13 cellular contexts compared by ENCODE assay signal in genomic region chr1:36087233-36088123, GRCh38. TPM values are rescaled to one million over a fixed set of nuclear protein-coding genes. Genes with fewer than 3 reads are reported as not detected.
DNase-seq lines count a peak whose midpoint lies in the region; ATAC-seq, FAIRE-seq and TF ChIP-seq lines count a peak whose summit lies in the region.
"Had no signal": no experiment of that assay in that cellular context is flagged by ENCODE, and none has a peak within 500 bp of the region (broad histone marks: within the 10 kb centered on the region; RNA-seq: fewer than 3 reads in every experiment).

No MANE protein-coding gene starts in this region.

- no peak overlapping the region for H3K27ac ChIP-seq in CD8-positive, alpha-beta T cell (ENCODE audit: low read depth, low read length)
- H3K27ac ChIP-seq in small intestine (ENCODE audit: low read depth in 1 of 2, low read length in 1 of 2), result no peak overlapping the region
- no peak overlapping the region for H3K27ac ChIP-seq in PC-3 (ENCODE audit: low read length)
- H3K27ac ChIP-seq: cardiac muscle cell had no signal

- no peaks in the 10 kb centered on the region for H4K20me1 ChIP-seq in PC-3 (ENCODE audit: low read length)

- no peaks in the 10 kb centered on the region for H3K9me2 ChIP-seq in PC-3 (replicated peaks; ENCODE audit: low read length)

- no peak for TF ChIP-seq CTCF in CD8-positive, alpha-beta T cell (IDR thresholded peaks at IDR 0.05)
- TF ChIP-seq CTCF in HFFc6 (IDR thresholded peaks at IDR 0.05), result peak; percentile 22; the same call in 1 of the 2 replicates
- TF ChIP-seq CTCF in PC-3 (conservative IDR thresholded peaks at IDR 0.05; ENCODE audit: low read depth, low read length), result no peak

- peaks cover 21% of the 10 kb centered on the region for H3K27me3 Mint-ChIP-seq in CD8-positive, alpha-beta T cell (ENCODE audit: low read depth)
- H3K27me3 Mint-ChIP-seq in HFFc6 (ENCODE audit: insufficient read depth), result peaks cover 4% of the 10 kb centered on the region; the same call in 1 of the 2 replicates
- H3K27me3 Mint-ChIP-seq in activated naive CD8-positive, alpha-beta T cell treated with anti-CD3 and anti-CD28 coated beads, Interleukin-2, amount 50 U/mL, for 24 hours, result peaks cover 19% of the 10 kb centered on the region
- H3K27me3 Mint-ChIP-seq in naive thymus-derived CD8-positive, alpha-beta T cell, result peaks cover 2 to 36% (median 10%) of the 10 kb centered on the region in 5 donors

- peaks cover 14% of the 10 kb centered on the region for H3K36me3 ChIP-seq in CD8-positive, alpha-beta T cell (ENCODE audit: insufficient read depth, low read length)
- H3K36me3 ChIP-seq in small intestine (ENCODE audit: control insufficient read depth in 2 of 2, insufficient read depth in 2 of 2, low read length in 2 of 2) (peaks cover 0 to 2% of the 10 kb centered on the region in 2 donors), PC-3 (ENCODE audit: low read depth, low read length) (peaks cover 8% of the 10 kb centered on the region; the same call in 1 of the 2 replicates)

- BruUV-seq in PC-3 (replicated peaks; lab: Mats Ljungman, UMichigan), result no TSS peak

- H3K79me2 ChIP-seq in PC-3 (ENCODE audit: low read length), result peaks cover 28% of the 10 kb centered on the region

- peak in 1 of 7 experiments; percentile 49 for DNase-seq in CD8-positive, alpha-beta T cell
- DNase-seq in HFFc6 (no peak), small intestine (no peak), SK-N-DZ (ENCODE audit: low spot score) (no peak), DMS79 (lab: John Stamatoyannopoulos, UW) (no peak), PC-3 (no peak)
- no peak for DNase-seq in activated naive CD8-positive, alpha-beta T cell treated with anti-CD3 and anti-CD28 coated beads, Interleukin-2, amount 50 U/mL, for 24 hours
- DNase-seq in naive thymus-derived CD8-positive, alpha-beta T cell, result no peak
- DNase-seq: left ventricle myocardium inferior, NCI-H2029 had no signal

- no peak overlapping the region for H2AFZ ChIP-seq in PC-3 (ENCODE audit: low read length)

- H3K4me3 ChIP-seq in CD8-positive, alpha-beta T cell (ENCODE audit: low read depth, low read length), result no peak overlapping the region
- H3K4me3 ChIP-seq in small intestine (ENCODE audit: low read depth in 1 of 2, low read length in 2 of 2) (no peak overlapping the region), PC-3 (ENCODE audit: low read length) (no peak overlapping the region)

- H3K27ac Mint-ChIP-seq in CD8-positive, alpha-beta T cell, result no peak overlapping the region
- H3K27ac Mint-ChIP-seq in HFFc6, result no peak overlapping the region
- peak overlapping the region; percentile 46 for H3K27ac Mint-ChIP-seq in activated naive CD8-positive, alpha-beta T cell treated with anti-CD3 and anti-CD28 coated beads, Interleukin-2, amount 50 U/mL, for 24 hours
- H3K27ac Mint-ChIP-seq in naive thymus-derived CD8-positive, alpha-beta T cell, result peak overlapping the region in 8 of 10 donors; percentile 15 to 87 (median 70)

- 91 to 93% (median 93%) methylated on average over 31 of the region's 31 CpGs for WGBS in small intestine, 3 donors

- no peaks in the 10 kb centered on the region for H3F3A ChIP-seq in PC-3 (ENCODE audit: low read length, unreplicated experiment)

- H3K4me3 Mint-ChIP-seq in CD8-positive, alpha-beta T cell, result peak overlapping the region; percentile 90
- no peak overlapping the region; the same call in 1 of the 2 replicates for H3K4me3 Mint-ChIP-seq in HFFc6
- no peak overlapping the region for H3K4me3 Mint-ChIP-seq in activated naive CD8-positive, alpha-beta T cell treated with anti-CD3 and anti-CD28 coated beads, Interleukin-2, amount 50 U/mL, for 24 hours
- H3K4me3 Mint-ChIP-seq in naive thymus-derived CD8-positive, alpha-beta T cell, result peak overlapping the region; percentile 43 to 90 (median 66)

- H3K4me1 ChIP-seq in CD8-positive, alpha-beta T cell (ENCODE audit: insufficient read depth, low read length), result peaks cover 24% of the 10 kb centered on the region
- peaks cover 0 to 4% of the 10 kb centered on the region in 2 donors for H3K4me1 ChIP-seq in small intestine (ENCODE audit: control insufficient read depth in 2 of 2, insufficient read depth in 1 of 2, low read depth in 1 of 2, low read length in 1 of 2)
- peaks cover 13% of the 10 kb centered on the region; the same call in 1 of the 2 replicates for H3K4me1 ChIP-seq in PC-3 (ENCODE audit: insufficient read depth, low read length)

- intact Hi-C loops in CD8-positive, alpha-beta T cell (cut with DNase I, micrococcal nuclease), result loop anchor here (1.0 to 10.0 kb wide), 9 partner anchors 62 to 1607 kb away; partner anchors contain the start of genes AGO1 (in 2 of the 2), AGO3 (in 2 of the 2), LSM10 (in 2 of the 2) and THRAP3 (in 2 of the 2)
- intact Hi-C loops in PC-3 (cut with micrococcal nuclease), result loop anchor here (5.0 to 10.0 kb wide), 2 partner anchors 153 to 230 kb away; partner anchors contain the start of gene AGO3

- H3K4me2 ChIP-seq in PC-3 (ENCODE audit: low read length), result no peak overlapping the region

- no peaks in the 10 kb centered on the region for H3K9me3 ChIP-seq in CD8-positive, alpha-beta T cell (ENCODE audit: low read length)
- no peaks in the 10 kb centered on the region for H3K9me3 ChIP-seq in small intestine (ENCODE audit: control insufficient read depth, low read depth)
- H3K9me3 ChIP-seq in PC-3 (ENCODE audit: low read length), result no peaks in the 10 kb centered on the region
- H3K9me3 ChIP-seq: left ventricle myocardium inferior had no signal

- peaks cover 24% of the 10 kb centered on the region for H3K4me1 Mint-ChIP-seq in CD8-positive, alpha-beta T cell (ENCODE audit: low read depth)
- H3K4me1 Mint-ChIP-seq in HFFc6 (ENCODE audit: low read depth), result peaks cover 12% of the 10 kb centered on the region
- peaks cover 21% of the 10 kb centered on the region for H3K4me1 Mint-ChIP-seq in activated naive CD8-positive, alpha-beta T cell treated with anti-CD3 and anti-CD28 coated beads, Interleukin-2, amount 50 U/mL, for 24 hours
- H3K4me1 Mint-ChIP-seq in naive thymus-derived CD8-positive, alpha-beta T cell, result peaks cover 6 to 40% (median 25%) of the 10 kb centered on the region in 4 donors

- no peak for ATAC-seq in CD8-positive, alpha-beta T cell
- ATAC-seq in activated naive CD8-positive, alpha-beta T cell treated with anti-CD3 and anti-CD28 coated beads, Interleukin-2, amount 50 U/mL, for 24 hours, result no peak
- no peak for ATAC-seq in naive thymus-derived CD8-positive, alpha-beta T cell
- ATAC-seq in PC-3, result no peak

- POLR2A ChIA-PET in CD8-positive, alpha-beta T cell (lab: Charles Lee), result no interaction called here
- POLR2A ChIA-PET in naive thymus-derived CD8-positive, alpha-beta T cell (lab: Charles Lee), result interaction anchor here (1.5 to 1.9 kb wide), 2 partner anchors 21 to 157 kb away, joined by 3 to 6 read pairs; partner anchors contain the start of gene AGO3
- POLR2A ChIA-PET in PC-3 (lab: Charles Lee; ENCODE audit: unreplicated experiment), result interaction anchor here (0.6 kb wide), 1 partner anchor 864 kb away, joined by 3 read pairs; no protein-coding TSS in a partner anchor

- CTCF ChIA-PET in CD8-positive, alpha-beta T cell (lab: Charles Lee), result interaction anchor here (0.7 to 1.6 kb wide), 5 partner anchors 48 to 101 kb away, joined by 3 to 7 read pairs (median 3); partner anchors contain the start of gene TRAPPC3
- CTCF ChIA-PET in PC-3 (lab: Charles Lee), result interaction anchor here (0.7 kb wide), 1 partner anchor 608 kb away, joined by 4 read pairs; no protein-coding TSS in a partner anchor

- peaks cover 16% of the 10 kb centered on the region for H3K36me3 Mint-ChIP-seq in CD8-positive, alpha-beta T cell
- H3K36me3 Mint-ChIP-seq in HFFc6 (ENCODE audit: low read depth), result peaks cover 11% of the 10 kb centered on the region
- H3K36me3 Mint-ChIP-seq in activated naive CD8-positive, alpha-beta T cell treated with anti-CD3 and anti-CD28 coated beads, Interleukin-2, amount 50 U/mL, for 24 hours (ENCODE audit: low read depth), result peaks cover 15% of the 10 kb centered on the region
- peaks cover 0 to 17% (median 0%) of the 10 kb centered on the region in 3 donors for H3K36me3 Mint-ChIP-seq in naive thymus-derived CD8-positive, alpha-beta T cell

- no peak overlapping the region for H3K9ac ChIP-seq in PC-3 (ENCODE audit: low read length)

- no peak for FAIRE-seq in small intestine (lab: Jason Lieb, UNC)
- FAIRE-seq: frontal cortex had no signal

- H3K9me3 Mint-ChIP-seq in CD8-positive, alpha-beta T cell, result no peaks in the 10 kb centered on the region
- H3K9me3 Mint-ChIP-seq in HFFc6, result no peaks in the 10 kb centered on the region
- H3K9me3 Mint-ChIP-seq in activated naive CD8-positive, alpha-beta T cell treated with anti-CD3 and anti-CD28 coated beads, Interleukin-2, amount 50 U/mL, for 24 hours, result no peaks in the 10 kb centered on the region
- H3K9me3 Mint-ChIP-seq in naive thymus-derived CD8-positive, alpha-beta T cell, result no peaks in the 10 kb centered on the region

- peaks cover 5% of the 10 kb centered on the region for H3K27me3 ChIP-seq in CD8-positive, alpha-beta T cell (ENCODE audit: insufficient read depth, low read length)
- H3K27me3 ChIP-seq in small intestine (ENCODE audit: control insufficient read depth in 2 of 2, insufficient read depth in 2 of 2, low read length in 2 of 2) (peaks cover 0 to 7% of the 10 kb centered on the region in 2 donors), PC-3 (ENCODE audit: low read length) (no peaks in the 10 kb centered on the region)
- H3K27me3 ChIP-seq: cardiac muscle cell had no signal

RNA-seq across cellular contexts. Expression of gene ADPRS, which starts 1.2 kb away (rescaled TPM):
- 10 to 100 TPM; 26.2 to 26.7 TPM for total RNA-seq in CD8-positive, alpha-beta T cell
- 10 to 100 TPM; 24.4 to 30.9 (median 27.0) TPM for total RNA-seq in HFFc6 (2021; fragmentation: NEBNext Ultra II Directional; extraction: Animal tissue kit (Norgen Biotek cat#: 25700))
- 10 to 100 TPM; 28.3 to 30.4 TPM for total RNA-seq in naive thymus-derived CD8-positive, alpha-beta T cell
- 10 to 100 TPM in 2 of 3 donors, 1 to 10 TPM in 1; 9.9 to 24.8 (median 11.5) TPM for polyA plus RNA-seq in naive thymus-derived CD8-positive, alpha-beta T cell
- 10 to 100 TPM; 24.2 to 38.4 (median 33.8) TPM for polyA plus RNA-seq in small intestine
- 51.0 and 56.2 TPM in 2 replicates for polyA plus RNA-seq in SK-N-DZ (2014; cell fraction: cytosol; rRNA removed)
- polyA plus RNA-seq in SK-N-DZ (2014; cell fraction: nucleus; rRNA removed), result 32.6 and 39.6 TPM in 2 replicates
- 75.9 and 83.0 TPM in 2 replicates for total RNA-seq in PC-3 (2014; rRNA removed)

RNA-seq across cellular contexts. Expression of gene TEKT2, which starts 3.6 kb away (rescaled TPM):
- total RNA-seq in CD8-positive, alpha-beta T cell, result under 1 TPM; 0.35 to 0.47 TPM
- not detected for total RNA-seq in HFFc6 (2021; fragmentation: NEBNext Ultra II Directional; extraction: Animal tissue kit (Norgen Biotek cat#: 25700))
- not detected for total RNA-seq in naive thymus-derived CD8-positive, alpha-beta T cell
- polyA plus RNA-seq in naive thymus-derived CD8-positive, alpha-beta T cell, result not detected
- polyA plus RNA-seq in small intestine, result under 1 TPM in 1 of 3 donors, not detected in 2; 0.18 TPM
- 0.38 and 1.5 TPM in 2 replicates for polyA plus RNA-seq in SK-N-DZ (2014; cell fraction: cytosol; rRNA removed)
- 2.4 and 7.1 TPM in 2 replicates for polyA plus RNA-seq in SK-N-DZ (2014; cell fraction: nucleus; rRNA removed)
- total RNA-seq in PC-3 (2014; rRNA removed), result not detected in 2 replicates
- total RNA-seq: left ventricle myocardium inferior, RPMI7951 had no signal

RNA-seq across cellular contexts. Expression of gene COL8A2, which starts 37.5 kb away (rescaled TPM):
- under 1 TPM in 1 of 2 experiments, not detected in 1; 0.08 TPM for total RNA-seq in CD8-positive, alpha-beta T cell
- 1 to 10 TPM; 1.9 to 6.4 (median 2.4) TPM for total RNA-seq in HFFc6 (2021; fragmentation: NEBNext Ultra II Directional; extraction: Animal tissue kit (Norgen Biotek cat#: 25700))
- under 1 TPM; 0.22 to 0.31 TPM for total RNA-seq in naive thymus-derived CD8-positive, alpha-beta T cell
- under 1 TPM; 0.07 to 0.22 (median 0.15) TPM for polyA plus RNA-seq in naive thymus-derived CD8-positive, alpha-beta T cell
- 1 to 10 TPM in 1 of 3 donors, under 1 TPM in 1, not detected in 1; 0.27 to 1.3 TPM for polyA plus RNA-seq in small intestine
- 0.23 and 0.29 TPM in 2 replicates for polyA plus RNA-seq in SK-N-DZ (2014; cell fraction: cytosol; rRNA removed)
- 0.65 and 1.1 TPM in 2 replicates for polyA plus RNA-seq in SK-N-DZ (2014; cell fraction: nucleus; rRNA removed)
- total RNA-seq in PC-3 (2014; rRNA removed), result 0.26 and 0.58 TPM in 2 replicates

Comparison
In these comparisons a context has a peak if more than half of its experiments do, and no peak if none do; other contexts are left out.
1. H3K27ac Mint-ChIP-seq: peak in activated naive CD8-positive, alpha-beta T cell treated with anti-CD3 and anti-CD28 coated beads, Interleukin-2, amount 50 U/mL, for 24 hours (single experiment) and naive thymus-derived CD8-positive, alpha-beta T cell (8 of 10); none in CD8-positive, alpha-beta T cell (single experiment) and HFFc6 (single experiment).
2. H3K4me3 Mint-ChIP-seq: peak in CD8-positive, alpha-beta T cell (single experiment) and naive thymus-derived CD8-positive, alpha-beta T cell (10 of 10); none in HFFc6 (single experiment) and activated naive CD8-positive, alpha-beta T cell treated with anti-CD3 and anti-CD28 coated beads, Interleukin-2, amount 50 U/mL, for 24 hours (single experiment).